Comparison of ENCODE assay signal across 1 cellular context in the genomic region with DNA sequence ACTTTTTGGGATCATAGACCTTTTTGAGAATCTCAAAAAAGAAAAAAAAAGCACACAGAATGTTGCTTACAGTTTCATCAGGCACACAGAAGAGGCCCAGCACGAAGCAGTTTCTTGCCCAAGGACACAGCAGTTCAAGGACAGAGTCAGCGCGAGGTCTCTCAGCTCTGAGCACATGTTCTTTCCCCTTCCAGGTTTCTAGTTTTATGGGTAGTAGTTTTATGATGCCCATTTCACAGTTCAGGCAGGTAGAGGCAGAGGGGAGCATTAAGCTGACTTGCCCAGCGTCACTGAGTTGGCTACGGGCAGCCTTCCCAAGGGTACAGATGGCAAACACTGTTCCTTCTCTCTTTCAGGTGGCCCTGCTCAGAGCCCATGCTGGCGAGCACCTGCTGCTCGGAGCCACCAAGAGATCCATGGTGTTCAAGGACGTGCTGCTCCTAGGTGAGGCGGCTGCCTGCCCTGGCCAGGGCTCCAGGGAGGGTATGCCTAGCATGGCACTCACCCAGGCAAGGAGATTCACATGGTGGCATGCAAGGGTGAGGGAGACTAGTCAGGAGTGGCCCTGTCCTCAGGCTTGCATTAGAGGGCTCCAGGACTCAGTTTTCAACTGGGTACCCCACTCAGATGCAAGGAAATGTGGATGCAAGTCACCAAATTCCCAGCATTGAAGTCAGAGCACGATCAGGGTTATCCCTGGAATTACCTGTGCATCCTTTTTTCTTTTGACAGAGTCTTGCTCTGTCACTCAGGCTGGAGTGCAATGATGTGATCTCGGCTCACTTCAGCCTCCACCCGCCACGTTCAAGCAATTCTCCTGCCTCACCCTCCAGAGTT.
TF ChIP-seq lines count a peak whose summit lies in the region.

No MANE protein-coding gene starts in this region.

TF ChIP-seq in HepG2, 621 proteins besides CTCF, POLR2A, EP300 and RAD21 (continued from another document and continues in another):
- peak; percentile 73 for TF ChIP-seq PAXIP1 (CRISPR knock-in tag; conservative IDR thresholded peaks at IDR 0.05)
- TF ChIP-seq, protein P1, sequence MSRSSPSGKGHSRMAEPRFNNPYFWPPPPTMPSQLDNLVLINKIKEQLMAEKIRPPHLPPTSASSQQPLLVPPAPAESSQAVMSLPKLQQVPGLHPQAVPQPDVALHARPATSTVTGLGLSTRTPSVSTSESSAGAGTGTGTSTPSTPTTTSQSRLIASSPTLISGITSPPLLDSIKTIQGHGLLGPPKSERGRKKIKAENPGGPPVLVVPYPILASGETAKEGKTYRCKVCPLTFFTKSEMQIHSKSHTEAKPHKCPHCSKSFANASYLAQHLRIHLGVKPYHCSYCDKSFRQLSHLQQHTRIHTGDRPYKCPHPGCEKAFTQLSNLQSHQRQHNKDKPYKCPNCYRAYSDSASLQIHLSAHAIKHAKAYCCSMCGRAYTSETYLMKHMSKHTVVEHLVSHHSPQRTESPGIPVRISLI (CRISPR knock-in tag; IDR thresholded peaks at IDR 0.05; ENCODE audit: borderline replicate concordance), result no peak; the same call in none of the 2 replicates
- TF ChIP-seq KDM6A (CRISPR knock-in tag; IDR thresholded peaks at IDR 0.05; ENCODE audit: low read depth), result 0 out of 2 replicates have a peak, but pooled peaks have one; percentile 43
- no peak for TF ChIP-seq SRF (IDR thresholded peaks at IDR 0.05; ENCODE audit: low read depth, low read length)
- peak; percentile 98 for TF ChIP-seq KLF6 (CRISPR knock-in tag; IDR thresholded peaks at IDR 0.05)
- TF ChIP-seq, protein P2, sequence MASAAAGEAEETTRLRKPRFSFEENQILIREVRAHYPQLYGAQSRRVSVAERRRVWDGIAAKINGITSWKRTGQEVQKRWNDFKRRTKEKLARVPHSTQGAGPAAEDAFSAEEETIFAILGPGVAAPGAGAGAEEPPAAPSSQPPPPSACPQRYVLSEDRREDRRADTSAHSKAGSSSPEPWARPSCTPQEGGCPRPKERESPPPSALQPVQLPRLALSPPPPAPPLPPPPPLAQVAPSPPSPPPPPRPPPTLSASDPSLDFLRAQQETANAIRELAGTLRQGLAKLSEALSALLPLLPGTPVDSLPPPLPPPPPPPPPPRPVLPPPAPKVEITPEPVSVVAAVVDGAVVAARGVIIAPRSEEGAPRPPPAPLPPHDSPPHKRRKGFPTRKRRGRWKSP (CRISPR knock-in tag; IDR thresholded peaks at IDR 0.05), result peak; percentile 41
- TF ChIP-seq RFXANK (CRISPR knock-in tag; IDR thresholded peaks at IDR 0.05), result no peak
- TF ChIP-seq RELA (CRISPR knock-in tag; IDR thresholded peaks at IDR 0.05), result no peak
- TF ChIP-seq ZNF253 (CRISPR knock-in tag; IDR thresholded peaks at IDR 0.05; ENCODE audit: borderline replicate concordance), result peak; percentile 77; the same call in 1 of the 2 replicates
- no peak for TF ChIP-seq PHF5A (CRISPR knock-in tag; IDR thresholded peaks at IDR 0.05; ENCODE audit: low read depth, unreplicated experiment)
- TF ChIP-seq, protein P3, sequence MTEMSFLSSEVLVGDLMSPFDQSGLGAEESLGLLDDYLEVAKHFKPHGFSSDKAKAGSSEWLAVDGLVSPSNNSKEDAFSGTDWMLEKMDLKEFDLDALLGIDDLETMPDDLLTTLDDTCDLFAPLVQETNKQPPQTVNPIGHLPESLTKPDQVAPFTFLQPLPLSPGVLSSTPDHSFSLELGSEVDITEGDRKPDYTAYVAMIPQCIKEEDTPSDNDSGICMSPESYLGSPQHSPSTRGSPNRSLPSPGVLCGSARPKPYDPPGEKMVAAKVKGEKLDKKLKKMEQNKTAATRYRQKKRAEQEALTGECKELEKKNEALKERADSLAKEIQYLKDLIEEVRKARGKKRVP (CRISPR knock-in tag; IDR thresholded peaks at IDR 0.05), result peak; percentile 69 to 99; a peak in 3 of 4 replicates
- TF ChIP-seq ZNF567 (CRISPR knock-in tag; IDR thresholded peaks at IDR 0.05; ENCODE audit: borderline replicate concordance), result 0 out of 2 replicates have a peak, but pooled peaks have one; percentile 67
- no peak for TF ChIP-seq TARDBP (CRISPR knock-in tag; IDR thresholded peaks at IDR 0.05)
- TF ChIP-seq ZFX (CRISPR knock-in tag; IDR thresholded peaks at IDR 0.05; ENCODE audit: low read depth), result peak; percentile 67; the same call in 1 of the 2 replicates
- peak; percentile 92 for TF ChIP-seq ZFP37 (CRISPR knock-in tag; IDR thresholded peaks at IDR 0.05; ENCODE audit: borderline replicate concordance)
- TF ChIP-seq GABPA (IDR thresholded peaks at IDR 0.05; ENCODE audit: low read depth, low read length), result no peak
- TF ChIP-seq GABPA (CRISPR knock-in tag; IDR thresholded peaks at IDR 0.05; ENCODE audit: low read depth), result peak; percentile 15; the same call in 1 of the 2 replicates
- 0 out of 2 replicates have a peak, but pooled peaks have one; percentile 18 for TF ChIP-seq THAP7 (CRISPR knock-in tag; IDR thresholded peaks at IDR 0.05)
- 0 out of 2 replicates have a peak, but pooled peaks have one; percentile 48 for TF ChIP-seq HNRNPL (IDR thresholded peaks at IDR 0.05; ENCODE audit: low read depth, low read length)
- TF ChIP-seq ZNF550 (CRISPR knock-in tag; IDR thresholded peaks at IDR 0.05; ENCODE audit: borderline replicate concordance), result no peak
- TF ChIP-seq TOPORS (CRISPR knock-in tag; IDR thresholded peaks at IDR 0.05), result peak; percentile 61; the same call in 1 of the 2 replicates
- no peak for TF ChIP-seq XBP1 (CRISPR knock-in tag; IDR thresholded peaks at IDR 0.05)
- TF ChIP-seq YY1 (IDR thresholded peaks at IDR 0.05; ENCODE audit: insufficient read depth, insufficient replicate concordance, low read depth, low read length), result no peak
- no peak; the same call in none of the 2 replicates for TF ChIP-seq KDM3A (CRISPR knock-in tag; IDR thresholded peaks at IDR 0.05; ENCODE audit: low read depth)
- no peak for TF ChIP-seq ZNF720 (CRISPR knock-in tag; IDR thresholded peaks at IDR 0.05)
- TF ChIP-seq RFXAP (CRISPR knock-in tag; IDR thresholded peaks at IDR 0.05; ENCODE audit: borderline replicate concordance), result peak; percentile 17; the same call in 1 of the 2 replicates
- TF ChIP-seq CHD4 (IDR thresholded peaks at IDR 0.05; ENCODE audit: borderline replicate concordance, low read length), result 0 out of 2 replicates have a peak, but pooled peaks have one; percentile 70
- no peak for TF ChIP-seq NAIF1 (CRISPR knock-in tag; IDR thresholded peaks at IDR 0.05; ENCODE audit: borderline replicate concordance)
- TF ChIP-seq, protein P4, sequence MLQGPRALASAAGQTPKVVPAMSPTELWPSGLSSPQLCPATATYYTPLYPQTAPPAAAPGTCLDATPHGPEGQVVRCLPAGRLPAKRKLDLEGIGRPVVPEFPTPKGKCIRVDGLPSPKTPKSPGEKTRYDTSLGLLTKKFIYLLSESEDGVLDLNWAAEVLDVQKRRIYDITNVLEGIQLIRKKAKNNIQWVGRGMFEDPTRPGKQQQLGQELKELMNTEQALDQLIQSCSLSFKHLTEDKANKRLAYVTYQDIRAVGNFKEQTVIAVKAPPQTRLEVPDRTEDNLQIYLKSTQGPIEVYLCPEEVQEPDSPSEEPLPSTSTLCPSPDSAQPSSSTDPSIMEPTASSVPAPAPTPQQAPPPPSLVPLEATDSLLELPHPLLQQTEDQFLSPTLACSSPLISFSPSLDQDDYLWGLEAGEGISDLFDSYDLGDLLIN (CRISPR knock-in tag; IDR thresholded peaks at IDR 0.05; ENCODE audit: borderline replicate concordance), result no peak
- TF ChIP-seq SMC3 (IDR thresholded peaks at IDR 0.05; ENCODE audit: low read length), result no peak
- TF ChIP-seq HMG20A (CRISPR knock-in tag; IDR thresholded peaks at IDR 0.05; ENCODE audit: borderline replicate concordance), result peak; percentile 71; the same call in 1 of the 2 replicates
- TF ChIP-seq RXRB (CRISPR knock-in tag; IDR thresholded peaks at IDR 0.05; ENCODE audit: borderline replicate concordance), result peak; percentile 90
- TF ChIP-seq ZNF564 (CRISPR knock-in tag; IDR thresholded peaks at IDR 0.05), result no peak
- TF ChIP-seq ZNF260 (CRISPR knock-in tag; IDR thresholded peaks at IDR 0.05; ENCODE audit: borderline replicate concordance, low read depth), result no peak
- TF ChIP-seq ZNF644 (CRISPR knock-in tag; IDR thresholded peaks at IDR 0.05; ENCODE audit: low read depth), result no peak
- TF ChIP-seq TMF1 (CRISPR knock-in tag; IDR thresholded peaks at IDR 0.05; ENCODE audit: low read depth), result no peak
- TF ChIP-seq ZNF577 (CRISPR knock-in tag; IDR thresholded peaks at IDR 0.05; ENCODE audit: borderline replicate concordance, low read depth), result no peak
- no peak for TF ChIP-seq ZNF326 (CRISPR knock-in tag; IDR thresholded peaks at IDR 0.05; ENCODE audit: borderline replicate concordance)
- no peak for TF ChIP-seq ZNF556 (CRISPR knock-in tag; IDR thresholded peaks at IDR 0.05; ENCODE audit: borderline replicate concordance)
- peak; percentile 46; the same call in 1 of the 2 replicates for TF ChIP-seq ISL2 (CRISPR knock-in tag; IDR thresholded peaks at IDR 0.05)
- peak; percentile 60; the same call in 1 of the 2 replicates for TF ChIP-seq POLR2G (IDR thresholded peaks at IDR 0.05; ENCODE audit: low read depth, low read length)
- TF ChIP-seq RARA (CRISPR knock-in tag; IDR thresholded peaks at IDR 0.05), result peak; percentile 96
- TF ChIP-seq RNF2 (conservative IDR thresholded peaks at IDR 0.05; ENCODE audit: low read depth), result peak; percentile 59
- no peak for TF ChIP-seq ZNF484 (CRISPR knock-in tag; IDR thresholded peaks at IDR 0.05; ENCODE audit: borderline replicate concordance, low read depth)
- TF ChIP-seq MYC (CRISPR knock-in tag; IDR thresholded peaks at IDR 0.05; ENCODE audit: borderline replicate concordance), result peak; percentile 80; the same call in 1 of the 2 replicates
- TF ChIP-seq ZNF30 (CRISPR knock-in tag; IDR thresholded peaks at IDR 0.05), result no peak
- TF ChIP-seq ATF2 (CRISPR knock-in tag; IDR thresholded peaks at IDR 0.05), result peak; percentile 42; the same call in 1 of the 2 replicates
- TF ChIP-seq NFATC3 (CRISPR knock-in tag; IDR thresholded peaks at IDR 0.05), result no peak
- TF ChIP-seq KMT2A (CRISPR knock-in tag; IDR thresholded peaks at IDR 0.05), result no peak; the same call in 1 of the 2 replicates
- no peak for TF ChIP-seq ARNT (IDR thresholded peaks at IDR 0.05)
- no peak for TF ChIP-seq CBX2 (IDR thresholded peaks at IDR 0.05; ENCODE audit: low read depth, low read length)
- TF ChIP-seq CBX2 (CRISPR knock-in tag; IDR thresholded peaks at IDR 0.05; ENCODE audit: low read depth), result no peak
- no peak for TF ChIP-seq NCOR1 (IDR thresholded peaks at IDR 0.05; ENCODE audit: borderline replicate concordance, low read length)
